ENCODE assay signal across 1 cellular context in genomic region chr14:96253140-96253539, GRCh38.
TF ChIP-seq lines count a peak whose summit lies in the region.

No MANE protein-coding gene starts in this region.

TF ChIP-seq in HCT116, 20 proteins besides CTCF, POLR2A, EP300 and RAD21 (continued from another document):
- TF ChIP-seq ZBTB33 (IDR thresholded peaks at IDR 0.05; ENCODE audit: extremely low read depth, insufficient replicate concordance, low read length) (no peak), EZH2 (IDR thresholded peaks at IDR 0.05) (no peak), YY1 (IDR thresholded peaks at IDR 0.05; ENCODE audit: extremely low read depth, insufficient replicate concordance, low read depth, low read length) (no peak), FOSL1 (IDR thresholded peaks at IDR 0.05; ENCODE audit: low read depth) (no peak), EZH2phosphoT487 (IDR thresholded peaks at IDR 0.05; ENCODE audit: borderline replicate concordance) (no peak)
- TF ChIP-seq, protein P1, sequence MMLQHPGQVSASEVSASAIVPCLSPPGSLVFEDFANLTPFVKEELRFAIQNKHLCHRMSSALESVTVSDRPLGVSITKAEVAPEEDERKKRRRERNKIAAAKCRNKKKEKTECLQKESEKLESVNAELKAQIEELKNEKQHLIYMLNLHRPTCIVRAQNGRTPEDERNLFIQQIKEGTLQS (IDR thresholded peaks at IDR 0.05), result no peak
